2 cellular contexts compared by ENCODE assay signal in the genomic region with DNA sequence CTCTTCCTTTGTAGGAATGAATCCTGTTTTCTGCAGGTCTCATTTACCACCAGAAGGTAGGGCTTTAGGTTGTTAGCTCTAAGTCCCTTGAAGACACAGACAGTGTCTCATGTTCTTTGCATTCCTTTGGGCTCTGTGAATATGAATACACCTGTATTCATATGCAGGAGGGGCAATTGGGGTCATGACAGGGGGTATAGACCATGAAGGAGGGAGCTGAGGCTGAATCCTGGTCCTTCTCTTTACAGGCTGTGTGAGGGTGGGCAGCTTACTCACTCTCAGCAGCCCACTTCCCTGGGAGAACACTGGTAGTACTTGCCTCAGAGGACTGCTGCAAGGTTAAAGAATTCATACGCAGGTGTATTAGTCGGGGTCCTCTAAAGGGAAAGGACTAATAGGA.
TF ChIP-seq lines count a peak whose summit lies in the region.

No MANE protein-coding gene starts in this region.

TF ChIP-seq in GM23338, 12 proteins besides CTCF, POLR2A, EP300 and RAD21:
- TF ChIP-seq, protein P1, sequence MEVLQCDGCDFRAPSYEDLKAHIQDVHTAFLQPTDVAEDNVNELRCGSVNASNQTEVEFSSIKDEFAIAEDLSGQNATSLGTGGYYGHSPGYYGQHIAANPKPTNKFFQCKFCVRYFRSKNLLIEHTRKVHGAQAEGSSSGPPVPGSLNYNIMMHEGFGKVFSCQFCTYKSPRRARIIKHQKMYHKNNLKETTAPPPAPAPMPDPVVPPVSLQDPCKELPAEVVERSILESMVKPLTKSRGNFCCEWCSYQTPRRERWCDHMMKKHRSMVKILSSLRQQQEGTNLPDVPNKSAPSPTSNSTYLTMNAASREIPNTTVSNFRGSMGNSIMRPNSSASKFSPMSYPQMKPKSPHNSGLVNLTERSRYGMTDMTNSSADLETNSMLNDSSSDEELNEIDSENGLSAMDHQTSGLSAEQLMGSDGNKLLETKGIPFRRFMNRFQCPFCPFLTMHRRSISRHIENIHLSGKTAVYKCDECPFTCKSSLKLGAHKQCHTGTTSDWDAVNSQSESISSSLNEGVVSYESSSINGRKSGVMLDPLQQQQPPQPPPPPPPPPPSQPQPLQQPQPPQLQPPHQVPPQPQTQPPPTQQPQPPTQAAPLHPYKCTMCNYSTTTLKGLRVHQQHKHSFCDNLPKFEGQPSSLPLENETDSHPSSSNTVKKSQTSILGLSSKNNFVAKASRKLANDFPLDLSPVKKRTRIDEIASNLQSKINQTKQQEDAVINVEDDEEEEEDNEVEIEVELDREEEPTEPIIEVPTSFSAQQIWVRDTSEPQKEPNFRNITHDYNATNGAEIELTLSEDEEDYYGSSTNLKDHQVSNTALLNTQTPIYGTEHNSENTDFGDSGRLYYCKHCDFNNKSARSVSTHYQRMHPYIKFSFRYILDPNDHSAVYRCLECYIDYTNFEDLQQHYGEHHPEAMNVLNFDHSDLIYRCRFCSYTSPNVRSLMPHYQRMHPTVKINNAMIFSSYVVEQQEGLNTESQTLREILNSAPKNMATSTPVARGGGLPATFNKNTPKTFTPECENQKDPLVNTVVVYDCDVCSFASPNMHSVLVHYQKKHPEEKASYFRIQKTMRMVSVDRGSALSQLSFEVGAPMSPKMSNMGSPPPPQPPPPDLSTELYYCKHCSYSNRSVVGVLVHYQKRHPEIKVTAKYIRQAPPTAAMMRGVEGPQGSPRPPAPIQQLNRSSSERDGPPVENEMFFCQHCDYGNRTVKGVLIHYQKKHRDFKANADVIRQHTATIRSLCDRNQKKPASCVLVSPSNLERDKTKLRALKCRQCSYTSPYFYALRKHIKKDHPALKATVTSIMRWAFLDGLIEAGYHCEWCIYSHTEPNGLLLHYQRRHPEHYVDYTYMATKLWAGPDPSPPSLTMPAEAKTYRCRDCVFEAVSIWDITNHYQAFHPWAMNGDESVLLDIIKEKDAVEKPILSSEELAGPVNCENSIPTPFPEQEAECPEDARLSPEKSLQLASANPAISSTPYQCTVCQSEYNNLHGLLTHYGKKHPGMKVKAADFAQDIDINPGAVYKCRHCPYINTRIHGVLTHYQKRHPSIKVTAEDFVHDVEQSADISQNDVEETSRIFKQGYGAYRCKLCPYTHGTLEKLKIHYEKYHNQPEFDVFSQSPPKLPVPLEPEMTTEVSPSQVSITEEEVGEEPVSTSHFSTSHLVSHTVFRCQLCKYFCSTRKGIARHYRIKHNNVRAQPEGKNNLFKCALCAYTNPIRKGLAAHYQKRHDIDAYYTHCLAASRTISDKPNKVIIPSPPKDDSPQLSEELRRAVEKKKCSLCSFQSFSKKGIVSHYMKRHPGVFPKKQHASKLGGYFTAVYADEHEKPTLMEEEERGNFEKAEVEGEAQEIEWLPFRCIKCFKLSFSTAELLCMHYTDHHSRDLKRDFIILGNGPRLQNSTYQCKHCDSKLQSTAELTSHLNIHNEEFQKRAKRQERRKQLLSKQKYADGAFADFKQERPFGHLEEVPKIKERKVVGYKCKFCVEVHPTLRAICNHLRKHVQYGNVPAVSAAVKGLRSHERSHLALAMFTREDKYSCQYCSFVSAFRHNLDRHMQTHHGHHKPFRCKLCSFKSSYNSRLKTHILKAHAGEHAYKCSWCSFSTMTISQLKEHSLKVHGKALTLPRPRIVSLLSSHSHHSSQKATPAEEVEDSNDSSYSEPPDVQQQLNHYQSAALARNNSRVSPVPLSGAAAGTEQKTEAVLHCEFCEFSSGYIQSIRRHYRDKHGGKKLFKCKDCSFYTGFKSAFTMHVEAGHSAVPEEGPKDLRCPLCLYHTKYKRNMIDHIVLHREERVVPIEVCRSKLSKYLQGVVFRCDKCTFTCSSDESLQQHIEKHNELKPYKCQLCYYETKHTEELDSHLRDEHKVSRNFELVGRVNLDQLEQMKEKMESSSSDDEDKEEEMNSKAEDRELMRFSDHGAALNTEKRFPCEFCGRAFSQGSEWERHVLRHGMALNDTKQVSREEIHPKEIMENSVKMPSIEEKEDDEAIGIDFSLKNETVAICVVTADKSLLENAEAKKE (CRISPR knock-in tag; IDR thresholded peaks at IDR 0.05), result peak; percentile 78; the same call in 1 of the 2 replicates
- TF ChIP-seq JUNB (IDR thresholded peaks at IDR 0.05; ENCODE audit: unreplicated experiment), result no peak
TF ChIP-seq in GM23338: peak in this region for 1.

TF ChIP-seq in WTC11, 78 proteins besides CTCF, POLR2A, EP300 and RAD21:
- TF ChIP-seq ZNF317 (CRISPR knock-in tag; IDR thresholded peaks at IDR 0.05; ENCODE audit: borderline replicate concordance, low read depth), result peak; percentile 74; the same call in 1 of the 2 replicates
- TF ChIP-seq ZNF219 (CRISPR knock-in tag; IDR thresholded peaks at IDR 0.05; ENCODE audit: borderline replicate concordance), result no peak
